ENCODE assay signal across 8 cellular contexts in the genomic region with DNA sequence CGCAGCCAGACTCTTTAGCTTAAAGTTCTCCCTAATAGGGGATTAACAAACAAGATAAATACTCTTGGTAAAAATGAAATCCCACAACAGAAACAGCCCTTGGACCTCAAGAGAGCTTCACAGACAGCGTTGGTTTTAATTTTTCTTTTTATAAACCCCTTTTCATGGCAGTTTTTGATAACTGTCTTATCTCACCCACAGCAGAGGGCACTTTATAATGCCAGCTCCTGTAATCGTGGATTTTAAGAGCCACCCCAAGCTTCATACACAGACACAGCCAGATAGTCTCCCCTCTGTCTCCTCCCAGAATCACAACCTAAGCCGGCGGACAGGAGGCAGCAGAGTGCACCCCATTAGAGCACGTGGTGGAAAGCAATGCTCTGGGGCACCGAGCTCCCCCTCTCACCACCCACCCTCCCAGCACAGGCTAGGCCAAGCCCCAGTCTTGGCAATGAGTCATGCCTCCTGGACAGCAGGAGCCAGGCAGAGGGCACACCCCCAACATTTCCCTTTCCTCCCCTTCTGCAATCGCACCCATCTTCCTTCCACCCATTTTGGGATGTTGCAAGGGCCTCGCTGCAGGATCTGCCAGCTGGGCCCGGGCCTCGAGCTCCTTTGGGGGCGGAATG. TPM values are rescaled to one million over a fixed set of nuclear protein-coding genes. Genes with fewer than 3 reads are reported as not detected.
DNase-seq lines count a peak whose midpoint lies in the region; ATAC-seq, FAIRE-seq and TF ChIP-seq lines count a peak whose summit lies in the region.

No MANE protein-coding gene starts in this region.

- H3K4me2 ChIP-seq in A549: peak overlapping the region; percentile 91

- H3K36me3 Mint-ChIP-seq in HFFc6 (ENCODE audit: low read depth) (no peaks in the 10 kb centered on the region), nephron (ENCODE audit: low read depth) (peaks cover 48% of the 10 kb centered on the region)
- H3K36me3 Mint-ChIP-seq in activated T-cell treated with anti-CD3 and anti-CD28 coated beads, Interleukin-2, amount 50 U/mL, for 4 hours (ENCODE audit: insufficient read depth): no peaks in the 10 kb centered on the region

- POLR2A ChIA-PET in A549 (lab: Yijun Ruan, JAX): interaction anchor here (0.6 to 6.1 kb wide), 19 partner anchors 9 to 783 kb away, joined by 3 to 79 read pairs (median 4); partner anchors contain the start of genes MKKS and SLX4IP

- H3K4me3 Mint-ChIP-seq in HFFc6 (peak overlapping the region; percentile 98), nephron (peak overlapping the region; percentile 86 to 91 (median 87))
- peak overlapping the region; percentile 21 for H3K4me3 Mint-ChIP-seq in activated T-cell treated with anti-CD3 and anti-CD28 coated beads, Interleukin-2, amount 50 U/mL, for 4 hours

- H3K27me3 Mint-ChIP-seq in HFFc6 (ENCODE audit: insufficient read depth) (peaks cover 9% of the 10 kb centered on the region), nephron (ENCODE audit: low read depth) (no peaks in the 10 kb centered on the region)
- H3K27me3 Mint-ChIP-seq in activated T-cell treated with anti-CD3 and anti-CD28 coated beads, Interleukin-2, amount 50 U/mL, for 4 hours (ENCODE audit: low read depth): peaks cover 55% of the 10 kb centered on the region

- peak in 1 of 2 experiments; percentile 41; a peak in 2 of 5 replicates for TF ChIP-seq EP300 in A549 (IDR thresholded peaks at IDR 0.05)

- 4% methylated on average over 12 of the region's 12 CpGs for WGBS in A549 (ENCODE audit: missing lambda C conversion rate)

- no peaks in the 10 kb centered on the region for H3K9me3 ChIP-seq in A549

- H3K4me1 Mint-ChIP-seq in HFFc6 (ENCODE audit: low read depth) (peaks cover 14% of the 10 kb centered on the region), nephron (peaks cover 55% of the 10 kb centered on the region)
- peaks cover 30% of the 10 kb centered on the region for H3K4me1 Mint-ChIP-seq in activated T-cell treated with anti-CD3 and anti-CD28 coated beads, Interleukin-2, amount 50 U/mL, for 4 hours (ENCODE audit: low read depth)

- TF ChIP-seq CTCF in A549 (IDR thresholded peaks at IDR 0.05) (peak; percentile 49), GM10266 (IDR thresholded peaks at IDR 0.05; ENCODE audit: control insufficient read depth, insufficient read depth, low read depth, missing control alignments) (peak; percentile 61), HFFc6 (IDR thresholded peaks at IDR 0.05) (peak; percentile 75), nephron (IDR thresholded peaks at IDR 0.05; ENCODE audit: unreplicated experiment in 3 of 3) (peak; percentile 46 to 59 (median 52))

- TF ChIP-seq POLR2A in A549 (IDR thresholded peaks at IDR 0.05; ENCODE audit: low read length): no peak

- H3K9me3 Mint-ChIP-seq in HFFc6 (no peaks in the 10 kb centered on the region), nephron (no peaks in the 10 kb centered on the region)
- no peaks in the 10 kb centered on the region for H3K9me3 Mint-ChIP-seq in activated T-cell treated with anti-CD3 and anti-CD28 coated beads, Interleukin-2, amount 50 U/mL, for 4 hours

- ATAC-seq in A549: peak; percentile 45 to 67
- ATAC-seq in activated T-cell treated with anti-CD3 and anti-CD28 coated beads, Interleukin-2, amount 50 U/mL, for 4 hours: peak in 1 of 2 donors; percentile 9

- TF ChIP-seq RAD21 in A549 (conservative IDR thresholded peaks at IDR 0.05 in 1 of 2, IDR thresholded peaks at IDR 0.05 in 1 of 2): peak; percentile 63 to 69

- H3K27ac ChIP-seq in A549: peak overlapping the region; percentile 95 to 97

- peak; percentile 70 for FAIRE-seq in A549 (lab: Jason Lieb, UNC)

- H3K27ac Mint-ChIP-seq in HFFc6: peak overlapping the region; percentile 57
- H3K27ac Mint-ChIP-seq in nephron: peak overlapping the region; percentile 93 to 96 (median 95)

- H3K4me1 ChIP-seq in A549: peaks cover 52% of the 10 kb centered on the region

- CTCF ChIA-PET in A549 (lab: Yijun Ruan, JAX): interaction anchor here (0.6 to 3.0 kb wide), 59 partner anchors 9 to 1054 kb away, joined by 3 to 30 read pairs (median 4); partner anchors contain the start of genes MKKS and SLX4IP

- peak; percentile 94 to 98 for DNase-seq in A549 (ENCODE audit: low read depth in 1 of 2, low spot score in 1 of 2)
- DNase-seq in GM10266 (ENCODE audit: extremely low spot score): peak; percentile 85
- peak; percentile 94 for DNase-seq in HFFc6
- DNase-seq in NAMALWA (ENCODE audit: low spot score): peak; percentile 76
- DNase-seq in activated T-cell treated with anti-CD3 and anti-CD28 coated beads, Interleukin-2, amount 50 U/mL, for 4 hours: no peak
- peak; percentile 44 for DNase-seq in foreskin melanocyte
- DNase-seq in cerebellar nuclear complex (lab: John Stamatoyannopoulos, UW): no peak

- H3K4me3 ChIP-seq in A549: peak overlapping the region; percentile 92

TF ChIP-seq in A549, 52 proteins besides CTCF, POLR2A, EP300 and RAD21 (continues in another document):
- peak; percentile 73 for TF ChIP-seq FOSL2 (IDR thresholded peaks at IDR 0.05)
- TF ChIP-seq FOSL2 (CRISPR knock-in tag; IDR thresholded peaks at IDR 0.05): peak; percentile 96
- TF ChIP-seq MAZ (IDR thresholded peaks at IDR 0.05; ENCODE audit: borderline replicate concordance, low read depth, low read length): peak; percentile 97
- TF ChIP-seq RARB (CRISPR knock-in tag; IDR thresholded peaks at IDR 0.05): no peak
- no peak; the same call in 1 of the 2 replicates for TF ChIP-seq HOXB13 (CRISPR knock-in tag; IDR thresholded peaks at IDR 0.05; ENCODE audit: low read depth)
- no peak for TF ChIP-seq CHD4 (IDR thresholded peaks at IDR 0.05; ENCODE audit: borderline replicate concordance)
- TF ChIP-seq CHD2 (IDR thresholded peaks at IDR 0.05; ENCODE audit: low read length, partially characterized antibody): no peak
- TF ChIP-seq BHLHE40 (IDR thresholded peaks at IDR 0.05; ENCODE audit: low read depth, low read length): no peak
- no peak for TF ChIP-seq BCL3 (IDR thresholded peaks at IDR 0.05)
- TF ChIP-seq MYC (IDR thresholded peaks at IDR 0.05; ENCODE audit: borderline replicate concordance, low read length): peak; percentile 96
- TF ChIP-seq KDM1A (IDR thresholded peaks at IDR 0.05; ENCODE audit: low read depth): no peak
- TF ChIP-seq ZFP36 (IDR thresholded peaks at IDR 0.05; ENCODE audit: borderline replicate concordance, partially characterized antibody): no peak
- peak; percentile 41; the same call in 1 of the 2 replicates for TF ChIP-seq PBX3 (IDR thresholded peaks at IDR 0.05)
- no peak for TF ChIP-seq FOSB (CRISPR knock-in tag; IDR thresholded peaks at IDR 0.05)
- no peak for TF ChIP-seq RCOR1 (IDR thresholded peaks at IDR 0.05; ENCODE audit: low read depth, low read length)
- TF ChIP-seq MAX (IDR thresholded peaks at IDR 0.05): peak; percentile 99
- no peak for TF ChIP-seq RNF2 (IDR thresholded peaks at IDR 0.05; ENCODE audit: borderline replicate concordance, low read depth)
- TF ChIP-seq CEBPB (IDR thresholded peaks at IDR 0.05): peak; percentile 70 to 92
- TF ChIP-seq, protein P1, sequence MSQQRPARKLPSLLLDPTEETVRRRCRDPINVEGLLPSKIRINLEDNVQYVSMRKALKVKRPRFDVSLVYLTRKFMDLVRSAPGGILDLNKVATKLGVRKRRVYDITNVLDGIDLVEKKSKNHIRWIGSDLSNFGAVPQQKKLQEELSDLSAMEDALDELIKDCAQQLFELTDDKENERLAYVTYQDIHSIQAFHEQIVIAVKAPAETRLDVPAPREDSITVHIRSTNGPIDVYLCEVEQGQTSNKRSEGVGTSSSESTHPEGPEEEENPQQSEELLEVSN (IDR thresholded peaks at IDR 0.05; ENCODE audit: borderline replicate concordance, low read depth): peak; percentile 53; the same call in 1 of the 2 replicates
- no peak for TF ChIP-seq HES2 (IDR thresholded peaks at IDR 0.05)
- TF ChIP-seq ZC3H11A (IDR thresholded peaks at IDR 0.05): no peak
- TF ChIP-seq NFE2L2 (conservative IDR thresholded peaks at IDR 0.05; ENCODE audit: low read length): no peak

RNA-seq across cellular contexts. Expression of gene JAG1, which starts 2.5 kb away (rescaled TPM):
- polyA plus RNA-seq in A549 (2011; rRNA removed): 90.0 and 141 TPM in 2 replicates
- polyA plus RNA-seq in A549 (2012; cell fraction: cytosol; rRNA removed): 34.0 and 43.4 TPM in 2 replicates
- 147 and 253 TPM in 2 replicates for polyA plus RNA-seq in A549 (2012; cell fraction: nucleus; rRNA removed)
- 75.7 to 80.9 TPM (median 80.8 TPM) in 3 replicates for polyA plus RNA-seq in A549 (2017; fragmentation: RNase III; extraction: RNeasy Plus Mini Kit Qiagen cat#74134 plus additional on column Dnase treatment)
- polyA minus RNA-seq in A549 (2011; rRNA and poly(A)+ RNA removed): 334 and 370 TPM in 2 replicates
- total RNA-seq in HFFc6 (2021; fragmentation: NEBNext Ultra II Directional; extraction: Animal tissue kit (Norgen Biotek cat#: 25700)): 1 to 10 TPM; 3.0 to 9.3 (median 8.2) TPM
- total RNA-seq in activated T-cell treated with anti-CD3 and anti-CD28 coated beads, Interleukin-2, amount 50 U/mL, for 4 hours: under 1 TPM; 0.33 to 0.47 (median 0.38) TPM

Comparison
In these comparisons a context has a peak if more than half of its experiments do, and no peak if none do; other contexts are left out.
1. DNase-seq: peak in A549 (2 of 2), GM10266 (single experiment), HFFc6 (single experiment), NAMALWA (single experiment) and foreskin melanocyte (single experiment); none in activated T-cell treated with anti-CD3 and anti-CD28 coated beads, Interleukin-2, amount 50 U/mL, for 4 hours (single experiment) and cerebellar nuclear complex (0 of 2).
2. H3K4me3 Mint-ChIP-seq: peak in every context shown above with its lines; median percentile 98 in HFFc6; 87 in nephron; 21 in activated T-cell treated with anti-CD3 and anti-CD28 coated beads, Interleukin-2, amount 50 U/mL, for 4 hours.
3. Peak in every context shown above with its lines, with median percentiles within 50 percentile points of each other: CTCF ChIP-seq.